Comparison of ENCODE assay signal across 8 cellular contexts in the genomic region with DNA sequence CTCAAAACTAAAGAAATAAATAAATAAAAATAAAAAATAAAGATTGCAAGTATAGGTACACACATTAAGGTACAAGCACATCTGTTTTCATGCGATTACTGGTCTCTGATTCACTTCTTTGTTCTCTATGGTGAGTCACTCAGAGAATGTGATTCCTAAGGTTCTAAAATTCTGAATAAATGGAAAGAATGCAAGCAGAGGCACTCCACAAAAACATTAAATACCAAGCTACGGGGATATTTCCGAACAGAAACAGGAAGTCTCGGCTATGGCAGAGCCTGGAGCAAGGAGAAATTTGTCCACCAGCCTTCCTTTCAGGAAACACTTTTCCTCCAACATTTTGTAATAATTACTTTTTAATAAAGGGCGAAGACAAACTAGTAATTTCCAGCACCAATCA. TPM values are rescaled to one million over a fixed set of nuclear protein-coding genes. Genes with fewer than 3 reads are reported as not detected.
DNase-seq lines count a peak whose midpoint lies in the region; ATAC-seq and TF ChIP-seq lines count a peak whose summit lies in the region.

No MANE protein-coding gene starts in this region.

- TF ChIP-seq EP300 in Ishikawa (IDR thresholded peaks at IDR 0.05; ENCODE audit: borderline replicate concordance): no peak

- no peak overlapping the region for H2BK120ac ChIP-seq in mesenchymal stem cell (ENCODE audit: low read depth, low read length)

- no peak overlapping the region for H3K23ac ChIP-seq in mesenchymal stem cell (ENCODE audit: low read length in 2 of 2)

- peaks cover 2% of the 10 kb centered on the region for H3K79me1 ChIP-seq in mesenchymal stem cell (replicated peaks; ENCODE audit: low read length, poor library complexity, severe bottlenecking)

- intact Hi-C loops in CD14-positive monocyte (cut with micrococcal nuclease): loop anchor here (2.0 to 10.0 kb wide), 4 partner anchors 36 to 206 kb away; a partner anchor contains a TSS
- intact Hi-C loops in MCF 10A (cut with micrococcal nuclease): loop anchor here (1.0 kb wide), 1 partner anchor 65 kb away; no protein-coding TSS in a partner anchor
- intact Hi-C loops in aorta (cut with DNase I): loop anchor here in 1 of 2 donors (10.0 kb wide), 1 partner anchor 206 kb away; a partner anchor contains a TSS

- H3K4me3 Mint-ChIP-seq in CD14-positive monocyte (peak overlapping the region; percentile 96 to 99), MCF 10A (ENCODE audit: unreplicated experiment) (peak overlapping the region; percentile 86)

- H3K4me3 ChIP-seq in mesenchymal stem cell (ENCODE audit: insufficient read depth in 1 of 2, low read depth in 1 of 2, low read length in 2 of 2) (peak overlapping the region in 1 of 2 experiments; percentile 87), aorta (ENCODE audit: low read length in 2 of 2) (peak overlapping the region; percentile 90 to 97)

- no peaks in the 10 kb centered on the region for H3K27me3 ChIP-seq in mesenchymal stem cell (ENCODE audit: control insufficient read depth in 1 of 2, insufficient read depth in 1 of 2, low read length in 2 of 2)
- H3K27me3 ChIP-seq in aorta (ENCODE audit: control insufficient read depth in 1 of 2, insufficient read depth in 2 of 2, low read length in 1 of 2): no peaks in the 10 kb centered on the region

- H3K9me3 Mint-ChIP-seq in CD14-positive monocyte: peaks cover 0 to 6% (median 0%) of the 10 kb centered on the region in 7 donors
- H3K9me3 Mint-ChIP-seq in MCF 10A (ENCODE audit: unreplicated experiment): no peaks in the 10 kb centered on the region

- DNase-seq in CD14-positive monocyte (ENCODE audit: low spot score) (no peak), MCF 10A (ENCODE audit: unreplicated experiment) (peak; percentile 54), mesenchymal stem cell (peak; percentile 43), aorta (no peak)

- WGBS in mesenchymal stem cell: 4% methylated on average over 4 of the region's 5 CpGs
- 6% methylated on average over 5 of the region's 5 CpGs for WGBS in aorta, 2 donors

- H2BK5ac ChIP-seq in mesenchymal stem cell (ENCODE audit: low read depth, low read length, poor library complexity, severe bottlenecking): no peak overlapping the region

- peak overlapping the region; percentile 60 for H3K4me2 ChIP-seq in mesenchymal stem cell (ENCODE audit: low read length, poor library complexity, severe bottlenecking)

- peaks cover 24% of the 10 kb centered on the region for H3K4me1 ChIP-seq in mesenchymal stem cell (ENCODE audit: control insufficient read depth, insufficient read depth, low read depth, low read length)
- H3K4me1 ChIP-seq in aorta (ENCODE audit: control insufficient read depth in 1 of 2, insufficient read depth in 2 of 2, low read length in 2 of 2): peaks cover 3 to 11% of the 10 kb centered on the region in 2 donors

- no peak overlapping the region for H3K4ac ChIP-seq in mesenchymal stem cell (ENCODE audit: low read depth in 1 of 2, low read length in 2 of 2)

- CTCF ChIA-PET in MCF 10A (lab: Yijun Ruan, JAX): interaction anchor here (0.9 kb wide), 1 partner anchor 10 kb away, joined by 5 read pairs; no protein-coding TSS in a partner anchor

- ATAC-seq in aorta (ENCODE audit: low FRiP score) (no peak), HG02759 (IDR thresholded peaks at IDR 0.05; ENCODE audit: unreplicated experiment) (no peak), HG02970 (IDR thresholded peaks at IDR 0.05; ENCODE audit: low FRiP score, unreplicated experiment) (no peak), GM18909 (IDR thresholded peaks at IDR 0.05; ENCODE audit: poor library complexity, unreplicated experiment) (no peak)

- no peak for TF ChIP-seq CTCF in CD14-positive monocyte (IDR thresholded peaks at IDR 0.05)
- TF ChIP-seq CTCF in MCF 10A (IDR thresholded peaks at IDR 0.05; ENCODE audit: unreplicated experiment): no peak

- H2AFZ ChIP-seq in mesenchymal stem cell (ENCODE audit: low read depth, low read length): no peak overlapping the region

- no peak overlapping the region for H2AK5ac ChIP-seq in mesenchymal stem cell (ENCODE audit: low read length, severe bottlenecking)

- no peak overlapping the region for H2BK15ac ChIP-seq in mesenchymal stem cell (ENCODE audit: low read depth, poor library complexity, severe bottlenecking)

- no peak overlapping the region for H3K18ac ChIP-seq in mesenchymal stem cell (ENCODE audit: low read depth in 1 of 2, low read length in 2 of 2)

- H4K91ac ChIP-seq in mesenchymal stem cell (ENCODE audit: low read length): no peak overlapping the region

- TF ChIP-seq RAD21 in Ishikawa (IDR thresholded peaks at IDR 0.05; ENCODE audit: low read depth): no peak

- peaks cover 9 to 13% (median 11%) of the 10 kb centered on the region in 3 donors for H3K27me3 Mint-ChIP-seq in CD14-positive monocyte (ENCODE audit: low read depth in 3 of 3)
- no peaks in the 10 kb centered on the region for H3K27me3 Mint-ChIP-seq in MCF 10A (ENCODE audit: insufficient read depth, unreplicated experiment)

- H2BK12ac ChIP-seq in mesenchymal stem cell (ENCODE audit: low read length in 2 of 2): no peak overlapping the region

- H3K36me3 ChIP-seq in mesenchymal stem cell (ENCODE audit: control insufficient read depth in 1 of 2, insufficient read depth in 2 of 2, low read depth in 1 of 2, low read length in 2 of 2) (no peaks in the 10 kb centered on the region), aorta (ENCODE audit: control insufficient read depth in 1 of 2, insufficient read depth in 2 of 2, low read length in 1 of 2) (no peaks in the 10 kb centered on the region)

- peaks cover 57% of the 10 kb centered on the region for H3K4me1 Mint-ChIP-seq in CD14-positive monocyte
- H3K4me1 Mint-ChIP-seq in MCF 10A (ENCODE audit: insufficient read depth, unreplicated experiment): peaks cover 39% of the 10 kb centered on the region

- BruUV-seq in MCF 10A (replicated peaks; lab: Mats Ljungman, UMichigan): TSS peak; percentile 41

- H3K27ac Mint-ChIP-seq in CD14-positive monocyte (peak overlapping the region; percentile 91 to 98 (median 96)), MCF 10A (ENCODE audit: low read depth, unreplicated experiment) (peak overlapping the region; percentile 63)

- H3K27ac ChIP-seq in mesenchymal stem cell (ENCODE audit: low read length, poor library complexity, severe bottlenecking) (peak overlapping the region; percentile 89), aorta (ENCODE audit: low read depth in 1 of 2, low read length in 2 of 2) (peak overlapping the region in 1 of 2 donors; percentile 23)

- H3K9me3 ChIP-seq in mesenchymal stem cell (ENCODE audit: control insufficient read depth, low read length) (no peaks in the 10 kb centered on the region), aorta (ENCODE audit: control insufficient read depth, low read length) (no peaks in the 10 kb centered on the region)

- no peak overlapping the region for H3K14ac ChIP-seq in mesenchymal stem cell (ENCODE audit: low read length in 2 of 2)

- POLR2A ChIA-PET in MCF 10A (lab: Yijun Ruan, JAX): interaction anchor here (0.6 to 6.5 kb wide), 9 partner anchors 8 to 588 kb away, joined by 3 to 62 read pairs (median 3); no protein-coding TSS in a partner anchor

- H3K36me3 Mint-ChIP-seq in CD14-positive monocyte (peaks cover 15 to 31% of the 10 kb centered on the region in 2 donors), MCF 10A (ENCODE audit: insufficient read depth, unreplicated experiment) (peaks cover 7% of the 10 kb centered on the region)

- H4K8ac ChIP-seq in mesenchymal stem cell (ENCODE audit: low read length): no peak overlapping the region

- H3K9ac ChIP-seq in mesenchymal stem cell (ENCODE audit: low read length): peak overlapping the region; percentile 93

TF ChIP-seq in Ishikawa, 13 proteins besides CTCF, POLR2A, EP300 and RAD21:
- no peak for TF ChIP-seq EGR1 (IDR thresholded peaks at IDR 0.05)
- peak; percentile 56; the same call in 1 of the 2 replicates for TF ChIP-seq TEAD4 (IDR thresholded peaks at IDR 0.05)
- TF ChIP-seq, protein P1, sequence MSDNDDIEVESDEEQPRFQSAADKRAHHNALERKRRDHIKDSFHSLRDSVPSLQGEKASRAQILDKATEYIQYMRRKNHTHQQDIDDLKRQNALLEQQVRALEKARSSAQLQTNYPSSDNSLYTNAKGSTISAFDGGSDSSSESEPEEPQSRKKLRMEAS (IDR thresholded peaks at IDR 0.05): no peak
- no peak for TF ChIP-seq FOXM1 (IDR thresholded peaks at IDR 0.05; ENCODE audit: borderline replicate concordance, low read depth)

RNA-seq across cellular contexts. Expression of a gene that starts 1.4 kb away (rescaled TPM):
- polyA plus RNA-seq in CD14-positive monocyte (10 to 100 TPM; 16.7 to 18.0 TPM), aorta (10 to 100 TPM; 36.3 to 62.9 TPM)
- total RNA-seq in MCF 10A (2022) (29.2 and 35.7 TPM in 2 replicates), aorta (10 to 100 TPM; 74.1 to 82.9 TPM)
- polyA plus RNA-seq in mesenchymal stem cell (2013, experiment 1 of 2): 37.0 TPM
- 37.8 TPM for polyA plus RNA-seq in mesenchymal stem cell (2013, experiment 2 of 2)

Comparison
In these comparisons a context has a peak if more than half of its experiments do, and no peak if none do; other contexts are left out.
1. DNase-seq: peak in MCF 10A (single experiment) and mesenchymal stem cell (single experiment); none in CD14-positive monocyte (single experiment) and aorta (0 of 2).